1 cellular context compared by ENCODE assay signal in the genomic region with DNA sequence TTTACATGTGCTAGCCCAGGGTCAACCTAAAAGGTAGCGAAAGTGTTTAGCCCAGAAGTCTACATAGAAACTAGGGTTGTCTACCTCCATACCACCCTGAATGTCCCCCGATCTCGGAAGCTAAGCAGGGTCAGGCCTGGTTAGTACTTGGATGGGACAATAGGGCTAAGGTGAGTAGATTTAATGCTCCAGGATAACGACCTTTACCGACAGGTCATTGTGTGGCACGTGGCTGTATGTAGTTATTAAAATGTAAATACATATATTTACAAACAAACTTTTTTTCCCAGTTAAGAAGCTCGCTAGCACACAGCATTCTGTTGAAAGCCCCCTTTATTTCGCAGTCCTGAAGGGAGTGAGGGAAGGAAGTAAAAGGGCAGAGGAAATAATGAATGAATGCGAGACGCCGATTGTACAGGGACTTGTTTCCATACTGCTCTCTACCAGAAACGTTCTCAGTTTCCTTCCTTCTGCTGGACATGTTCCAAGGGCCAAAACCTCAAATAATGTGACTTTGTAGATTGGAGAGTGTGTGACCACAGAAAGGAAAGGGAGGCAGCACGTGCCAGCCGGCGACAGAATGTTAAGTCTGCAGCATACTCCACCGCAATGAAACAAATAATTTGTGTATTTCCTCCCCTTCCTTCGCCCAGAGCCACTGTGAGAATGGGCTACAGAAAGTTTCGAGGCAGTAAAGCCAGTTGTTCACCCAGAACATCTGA.
TF ChIP-seq lines count a peak whose summit lies in the region.

No MANE protein-coding gene starts in this region.

TF ChIP-seq in HepG2, 621 proteins besides CTCF, POLR2A, EP300 and RAD21 (continued from another document and continues in another):
- TF ChIP-seq, protein P1, sequence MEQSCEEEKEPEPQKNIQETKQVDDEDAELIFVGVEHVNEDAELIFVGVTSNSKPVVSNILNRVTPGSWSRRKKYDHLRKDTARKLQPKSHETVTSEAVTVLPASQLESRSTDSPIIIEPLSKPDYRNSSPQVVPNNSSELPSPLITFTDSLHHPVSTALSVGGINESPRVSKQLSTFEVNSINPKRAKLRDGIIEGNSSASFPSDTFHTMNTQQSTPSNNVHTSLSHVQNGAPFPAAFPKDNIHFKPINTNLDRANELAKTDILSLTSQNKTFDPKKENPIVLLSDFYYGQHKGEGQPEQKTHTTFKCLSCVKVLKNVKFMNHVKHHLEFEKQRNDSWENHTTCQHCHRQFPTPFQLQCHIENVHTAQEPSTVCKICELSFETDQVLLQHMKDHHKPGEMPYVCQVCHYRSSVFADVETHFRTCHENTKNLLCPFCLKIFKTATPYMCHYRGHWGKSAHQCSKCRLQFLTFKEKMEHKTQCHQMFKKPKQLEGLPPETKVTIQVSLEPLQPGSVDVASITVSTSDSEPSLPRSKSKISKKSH (CRISPR knock-in tag; IDR thresholded peaks at IDR 0.05; ENCODE audit: borderline replicate concordance), result no peak
- TF ChIP-seq PHF21A (CRISPR knock-in tag; IDR thresholded peaks at IDR 0.05), result no peak
- TF ChIP-seq MEIS2 (CRISPR knock-in tag; IDR thresholded peaks at IDR 0.05), result no peak
- TF ChIP-seq, protein P2, sequence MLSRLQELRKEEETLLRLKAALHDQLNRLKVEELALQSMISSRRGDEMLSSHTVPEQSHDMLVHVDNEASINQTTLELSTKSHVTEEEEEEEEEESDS (CRISPR knock-in tag; IDR thresholded peaks at IDR 0.05; ENCODE audit: borderline replicate concordance), result peak; percentile 50; the same call in 1 of the 2 replicates
- no peak for TF ChIP-seq ZNF326 (CRISPR knock-in tag; IDR thresholded peaks at IDR 0.05; ENCODE audit: borderline replicate concordance)
- no peak for TF ChIP-seq ZNF205 (CRISPR knock-in tag; IDR thresholded peaks at IDR 0.05)
- TF ChIP-seq ZNF30 (CRISPR knock-in tag; IDR thresholded peaks at IDR 0.05), result no peak
- TF ChIP-seq ZNF331 (CRISPR knock-in tag; IDR thresholded peaks at IDR 0.05), result peak; percentile 62; the same call in 1 of the 2 replicates
- TF ChIP-seq ZNF569 (CRISPR knock-in tag; IDR thresholded peaks at IDR 0.05; ENCODE audit: borderline replicate concordance), result no peak
- TF ChIP-seq GTF3A (CRISPR knock-in tag; conservative IDR thresholded peaks at IDR 0.05), result peak; percentile 100
- TF ChIP-seq TCF7L2 (IDR thresholded peaks at IDR 0.05; ENCODE audit: low read depth, low read length), result no peak
- no peak for TF ChIP-seq TSC22D2 (CRISPR knock-in tag; IDR thresholded peaks at IDR 0.05; ENCODE audit: borderline replicate concordance)
- TF ChIP-seq SRF (IDR thresholded peaks at IDR 0.05; ENCODE audit: low read depth, low read length), result no peak
- TF ChIP-seq, protein P3, sequence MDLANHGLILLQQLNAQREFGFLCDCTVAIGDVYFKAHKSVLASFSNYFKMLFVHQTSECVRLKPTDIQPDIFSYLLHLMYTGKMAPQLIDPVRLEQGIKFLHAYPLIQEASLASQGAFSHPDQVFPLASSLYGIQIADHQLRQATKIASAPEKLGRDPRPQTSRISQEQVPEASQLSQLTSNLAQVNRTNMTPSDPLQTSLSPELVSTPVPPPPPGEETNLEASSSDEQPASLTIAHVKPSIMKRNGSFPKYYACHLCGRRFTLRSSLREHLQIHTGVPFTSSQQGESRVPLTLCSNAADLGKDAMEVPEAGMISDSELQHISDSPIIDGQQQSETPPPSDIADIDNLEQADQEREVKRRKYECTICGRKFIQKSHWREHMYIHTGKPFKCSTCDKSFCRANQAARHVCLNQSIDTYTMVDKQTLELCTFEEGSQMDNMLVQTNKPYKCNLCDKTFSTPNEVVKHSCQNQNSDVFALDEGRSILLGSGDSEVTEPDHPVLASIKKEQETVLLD (CRISPR knock-in tag; IDR thresholded peaks at IDR 0.05; ENCODE audit: low read depth), result no peak
- no peak for TF ChIP-seq ZBTB3 (CRISPR knock-in tag; IDR thresholded peaks at IDR 0.05; ENCODE audit: borderline replicate concordance, low read depth)
- TF ChIP-seq, protein P4, sequence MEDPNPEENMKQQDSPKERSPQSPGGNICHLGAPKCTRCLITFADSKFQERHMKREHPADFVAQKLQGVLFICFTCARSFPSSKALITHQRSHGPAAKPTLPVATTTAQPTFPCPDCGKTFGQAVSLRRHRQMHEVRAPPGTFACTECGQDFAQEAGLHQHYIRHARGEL (CRISPR knock-in tag; IDR thresholded peaks at IDR 0.05), result no peak
- TF ChIP-seq ZNF546 (CRISPR knock-in tag; conservative IDR thresholded peaks at IDR 0.05), result no peak
- TF ChIP-seq THAP11 (CRISPR knock-in tag; IDR thresholded peaks at IDR 0.05), result 0 out of 2 replicates have a peak, but pooled peaks have one; percentile 34
- no peak for TF ChIP-seq KLF11 (CRISPR knock-in tag; IDR thresholded peaks at IDR 0.05)
- no peak for TF ChIP-seq SNAI1 (CRISPR knock-in tag; IDR thresholded peaks at IDR 0.05; ENCODE audit: borderline replicate concordance)
- no peak for TF ChIP-seq NCOA2 (CRISPR knock-in tag; IDR thresholded peaks at IDR 0.05)
- TF ChIP-seq, protein P5, sequence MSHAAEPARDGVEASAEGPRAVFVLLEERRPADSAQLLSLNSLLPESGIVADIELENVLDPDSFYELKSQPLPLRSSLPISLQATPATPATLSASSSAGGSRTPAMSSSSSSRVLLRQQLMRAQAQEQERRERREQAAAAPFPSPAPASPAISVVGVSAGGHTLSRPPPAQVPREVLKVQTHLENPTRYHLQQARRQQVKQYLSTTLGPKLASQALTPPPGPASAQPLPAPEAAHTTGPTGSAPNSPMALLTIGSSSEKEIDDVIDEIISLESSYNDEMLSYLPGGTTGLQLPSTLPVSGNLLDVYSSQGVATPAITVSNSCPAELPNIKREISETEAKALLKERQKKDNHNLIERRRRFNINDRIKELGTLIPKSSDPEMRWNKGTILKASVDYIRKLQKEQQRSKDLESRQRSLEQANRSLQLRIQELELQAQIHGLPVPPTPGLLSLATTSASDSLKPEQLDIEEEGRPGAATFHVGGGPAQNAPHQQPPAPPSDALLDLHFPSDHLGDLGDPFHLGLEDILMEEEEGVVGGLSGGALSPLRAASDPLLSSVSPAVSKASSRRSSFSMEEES (CRISPR knock-in tag; IDR thresholded peaks at IDR 0.05), result no peak
- TF ChIP-seq MBD4 (IDR thresholded peaks at IDR 0.05; ENCODE audit: borderline replicate concordance, low read length), result no peak
- TF ChIP-seq ZFP1 (CRISPR knock-in tag; IDR thresholded peaks at IDR 0.05), result no peak
- TF ChIP-seq KAT8 (CRISPR knock-in tag; IDR thresholded peaks at IDR 0.05), result peak; percentile 32; the same call in 1 of the 2 replicates
- TF ChIP-seq ZBTB7A (CRISPR knock-in tag; IDR thresholded peaks at IDR 0.05), result no peak
- TF ChIP-seq PHF8 (CRISPR knock-in tag; IDR thresholded peaks at IDR 0.05), result no peak
- TF ChIP-seq MXD4 (CRISPR knock-in tag; IDR thresholded peaks at IDR 0.05), result no peak; the same call in 1 of the 2 replicates
- peak; percentile 60; the same call in 1 of the 2 replicates for TF ChIP-seq SAP130 (CRISPR knock-in tag; IDR thresholded peaks at IDR 0.05; ENCODE audit: low read depth)
- TF ChIP-seq, protein P6, sequence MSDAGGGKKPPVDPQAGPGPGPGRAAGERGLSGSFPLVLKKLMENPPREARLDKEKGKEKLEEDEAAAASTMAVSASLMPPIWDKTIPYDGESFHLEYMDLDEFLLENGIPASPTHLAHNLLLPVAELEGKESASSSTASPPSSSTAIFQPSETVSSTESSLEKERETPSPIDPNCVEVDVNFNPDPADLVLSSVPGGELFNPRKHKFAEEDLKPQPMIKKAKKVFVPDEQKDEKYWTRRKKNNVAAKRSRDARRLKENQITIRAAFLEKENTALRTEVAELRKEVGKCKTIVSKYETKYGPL (CRISPR knock-in tag; IDR thresholded peaks at IDR 0.05), result no peak
- no peak for TF ChIP-seq HNRNPK (IDR thresholded peaks at IDR 0.05; ENCODE audit: low read depth, low read length, poor library complexity, severe bottlenecking)
- TF ChIP-seq ZNF354B (CRISPR knock-in tag; IDR thresholded peaks at IDR 0.05), result no peak
- TF ChIP-seq KDM3A (CRISPR knock-in tag; IDR thresholded peaks at IDR 0.05; ENCODE audit: low read depth), result no peak
- 0 out of 2 replicates have a peak, but pooled peaks have one; percentile 44 for TF ChIP-seq IRF2 (CRISPR knock-in tag; IDR thresholded peaks at IDR 0.05)
- TF ChIP-seq ATAD3A (CRISPR knock-in tag; IDR thresholded peaks at IDR 0.05), result no peak
- 0 out of 2 replicates have a peak, but pooled peaks have one; percentile 23 for TF ChIP-seq ZBTB7B (CRISPR knock-in tag; IDR thresholded peaks at IDR 0.05)
- no peak for TF ChIP-seq CAMTA2 (CRISPR knock-in tag; IDR thresholded peaks at IDR 0.05; ENCODE audit: borderline replicate concordance)
- TF ChIP-seq, protein P7, sequence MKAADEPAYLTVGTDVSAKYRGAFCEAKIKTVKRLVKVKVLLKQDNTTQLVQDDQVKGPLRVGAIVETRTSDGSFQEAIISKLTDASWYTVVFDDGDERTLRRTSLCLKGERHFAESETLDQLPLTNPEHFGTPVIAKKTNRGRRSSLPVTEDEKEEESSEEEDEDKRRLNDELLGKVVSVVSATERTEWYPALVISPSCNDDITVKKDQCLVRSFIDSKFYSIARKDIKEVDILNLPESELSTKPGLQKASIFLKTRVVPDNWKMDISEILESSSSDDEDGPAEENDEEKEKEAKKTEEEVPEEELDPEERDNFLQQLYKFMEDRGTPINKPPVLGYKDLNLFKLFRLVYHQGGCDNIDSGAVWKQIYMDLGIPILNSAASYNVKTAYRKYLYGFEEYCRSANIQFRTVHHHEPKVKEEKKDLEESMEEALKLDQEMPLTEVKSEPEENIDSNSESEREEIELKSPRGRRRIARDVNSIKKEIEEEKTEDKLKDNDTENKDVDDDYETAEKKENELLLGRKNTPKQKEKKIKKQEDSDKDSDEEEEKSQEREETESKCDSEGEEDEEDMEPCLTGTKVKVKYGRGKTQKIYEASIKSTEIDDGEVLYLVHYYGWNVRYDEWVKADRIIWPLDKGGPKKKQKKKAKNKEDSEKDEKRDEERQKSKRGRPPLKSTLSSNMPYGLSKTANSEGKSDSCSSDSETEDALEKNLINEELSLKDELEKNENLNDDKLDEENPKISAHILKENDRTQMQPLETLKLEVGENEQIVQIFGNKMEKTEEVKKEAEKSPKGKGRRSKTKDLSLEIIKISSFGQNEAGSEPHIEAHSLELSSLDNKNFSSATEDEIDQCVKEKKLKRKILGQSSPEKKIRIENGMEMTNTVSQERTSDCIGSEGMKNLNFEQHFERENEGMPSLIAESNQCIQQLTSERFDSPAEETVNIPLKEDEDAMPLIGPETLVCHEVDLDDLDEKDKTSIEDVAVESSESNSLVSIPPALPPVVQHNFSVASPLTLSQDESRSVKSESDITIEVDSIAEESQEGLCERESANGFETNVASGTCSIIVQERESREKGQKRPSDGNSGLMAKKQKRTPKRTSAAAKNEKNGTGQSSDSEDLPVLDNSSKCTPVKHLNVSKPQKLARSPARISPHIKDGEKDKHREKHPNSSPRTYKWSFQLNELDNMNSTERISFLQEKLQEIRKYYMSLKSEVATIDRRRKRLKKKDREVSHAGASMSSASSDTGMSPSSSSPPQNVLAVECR (CRISPR knock-in tag; IDR thresholded peaks at IDR 0.05; ENCODE audit: borderline replicate concordance), result no peak
- no peak; the same call in 1 of the 2 replicates for TF ChIP-seq GATAD2A (CRISPR knock-in tag; IDR thresholded peaks at IDR 0.05)
- no peak for TF ChIP-seq HMGA1 (CRISPR knock-in tag; conservative IDR thresholded peaks at IDR 0.05)
- TF ChIP-seq, protein P8, sequence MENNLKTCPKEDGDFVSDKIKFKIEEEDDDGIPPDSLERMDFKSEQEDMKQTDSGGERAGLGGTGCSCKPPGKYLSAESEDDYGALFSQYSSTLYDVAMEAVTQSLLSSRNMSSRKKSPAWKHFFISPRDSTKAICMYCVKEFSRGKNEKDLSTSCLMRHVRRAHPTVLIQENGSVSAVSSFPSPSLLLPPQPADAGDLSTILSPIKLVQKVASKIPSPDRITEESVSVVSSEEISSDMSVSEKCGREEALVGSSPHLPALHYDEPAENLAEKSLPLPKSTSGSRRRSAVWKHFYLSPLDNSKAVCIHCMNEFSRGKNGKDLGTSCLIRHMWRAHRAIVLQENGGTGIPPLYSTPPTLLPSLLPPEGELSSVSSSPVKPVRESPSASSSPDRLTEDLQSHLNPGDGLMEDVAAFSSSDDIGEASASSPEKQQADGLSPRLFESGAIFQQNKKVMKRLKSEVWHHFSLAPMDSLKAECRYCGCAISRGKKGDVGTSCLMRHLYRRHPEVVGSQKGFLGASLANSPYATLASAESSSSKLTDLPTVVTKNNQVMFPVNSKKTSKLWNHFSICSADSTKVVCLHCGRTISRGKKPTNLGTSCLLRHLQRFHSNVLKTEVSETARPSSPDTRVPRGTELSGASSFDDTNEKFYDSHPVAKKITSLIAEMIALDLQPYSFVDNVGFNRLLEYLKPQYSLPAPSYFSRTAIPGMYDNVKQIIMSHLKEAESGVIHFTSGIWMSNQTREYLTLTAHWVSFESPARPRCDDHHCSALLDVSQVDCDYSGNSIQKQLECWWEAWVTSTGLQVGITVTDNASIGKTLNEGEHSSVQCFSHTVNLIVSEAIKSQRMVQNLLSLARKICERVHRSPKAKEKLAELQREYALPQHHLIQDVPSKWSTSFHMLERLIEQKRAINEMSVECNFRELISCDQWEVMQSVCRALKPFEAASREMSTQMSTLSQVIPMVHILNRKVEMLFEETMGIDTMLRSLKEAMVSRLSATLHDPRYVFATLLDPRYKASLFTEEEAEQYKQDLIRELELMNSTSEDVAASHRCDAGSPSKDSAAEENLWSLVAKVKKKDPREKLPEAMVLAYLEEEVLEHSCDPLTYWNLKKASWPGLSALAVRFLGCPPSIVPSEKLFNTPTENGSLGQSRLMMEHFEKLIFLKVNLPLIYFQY (CRISPR knock-in tag; IDR thresholded peaks at IDR 0.05; ENCODE audit: borderline replicate concordance), result no peak
- no peak for TF ChIP-seq ETV5 (CRISPR knock-in tag; IDR thresholded peaks at IDR 0.05; ENCODE audit: borderline replicate concordance)
- TF ChIP-seq, protein P9, sequence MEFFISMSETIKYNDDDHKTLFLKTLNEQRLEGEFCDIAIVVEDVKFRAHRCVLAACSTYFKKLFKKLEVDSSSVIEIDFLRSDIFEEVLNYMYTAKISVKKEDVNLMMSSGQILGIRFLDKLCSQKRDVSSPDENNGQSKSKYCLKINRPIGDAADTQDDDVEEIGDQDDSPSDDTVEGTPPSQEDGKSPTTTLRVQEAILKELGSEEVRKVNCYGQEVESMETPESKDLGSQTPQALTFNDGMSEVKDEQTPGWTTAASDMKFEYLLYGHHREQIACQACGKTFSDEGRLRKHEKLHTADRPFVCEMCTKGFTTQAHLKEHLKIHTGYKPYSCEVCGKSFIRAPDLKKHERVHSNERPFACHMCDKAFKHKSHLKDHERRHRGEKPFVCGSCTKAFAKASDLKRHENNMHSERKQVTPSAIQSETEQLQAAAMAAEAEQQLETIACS (CRISPR knock-in tag; IDR thresholded peaks at IDR 0.05), result no peak
- TF ChIP-seq, protein P10, sequence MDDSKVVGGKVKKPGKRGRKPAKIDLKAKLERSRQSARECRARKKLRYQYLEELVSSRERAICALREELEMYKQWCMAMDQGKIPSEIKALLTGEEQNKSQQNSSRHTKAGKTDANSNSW (CRISPR knock-in tag; IDR thresholded peaks at IDR 0.05; ENCODE audit: borderline replicate concordance), result no peak
- TF ChIP-seq, protein P11, sequence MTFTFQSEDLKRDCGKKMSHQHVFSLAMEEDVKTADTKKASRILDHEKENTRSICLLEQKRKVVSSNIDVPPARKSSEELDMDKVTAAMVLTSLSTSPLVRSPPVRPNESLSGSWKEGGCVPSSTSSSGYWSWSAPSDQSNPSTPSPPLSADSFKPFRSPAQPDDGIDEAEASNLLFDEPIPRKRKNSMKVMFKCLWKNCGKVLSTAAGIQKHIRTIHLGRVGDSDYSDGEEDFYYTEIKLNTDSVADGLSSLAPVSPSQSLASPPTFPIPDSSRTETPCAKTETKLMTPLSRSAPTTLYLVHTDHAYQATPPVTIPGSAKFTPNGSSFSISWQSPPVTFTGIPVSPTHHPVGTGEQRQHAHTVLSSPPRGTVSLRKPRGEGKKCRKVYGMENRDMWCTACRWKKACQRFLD (CRISPR knock-in tag; IDR thresholded peaks at IDR 0.05; ENCODE audit: borderline replicate concordance), result no peak
- 0 out of 2 replicates have a peak, but pooled peaks have one; percentile 23 for TF ChIP-seq NR2F2 (IDR thresholded peaks at IDR 0.05; ENCODE audit: borderline replicate concordance, low read depth)
- TF ChIP-seq ZNF607 (CRISPR knock-in tag; IDR thresholded peaks at IDR 0.05; ENCODE audit: borderline replicate concordance), result no peak; the same call in 1 of the 2 replicates
